In genomic region chr16:47342055-47342454, GRCh38 we compare ENCODE assay signal across 12 cellular contexts.
DNase-seq lines count a peak whose midpoint lies in the region; ATAC-seq lines count a peak whose summit lies in the region.
"Had no signal": no experiment of that assay in that cellular context is flagged by ENCODE, and none has a peak within 500 bp of the region (broad histone marks: within the 10 kb centered on the region; RNA-seq: fewer than 3 reads in every experiment).

No MANE protein-coding gene starts in this region.

- no peak for ATAC-seq in HG03025 (IDR thresholded peaks at IDR 0.05; ENCODE audit: low FRiP score, unreplicated experiment)

- DNase-seq in HS-5 (ENCODE audit: low read depth) (peak; percentile 10), NCI-H226 (peak; percentile 49), fibroblast of peridontal ligament (ENCODE audit: extremely low read depth) (peak; percentile 7), NCI-H774 (lab: John Stamatoyannopoulos, UW) (no peak), NCI-H446 treated with DMSO at 0.1 percent for 48 hours (lab: John Stamatoyannopoulos, UW) (no peak), NCI-H510A treated with DMSO at 0.1 percent for 48 hours (lab: John Stamatoyannopoulos, UW) (no peak)
- DNase-seq: BE2C; CD4-positive, alpha-beta memory T cell; DMS79; GOT3; H9 had no signal

Comparison
In these comparisons a context has a peak if more than half of its experiments do, and no peak if none do; other contexts are left out.
1. DNase-seq: peak in HS-5 (single experiment), NCI-H226 (single experiment) and fibroblast of peridontal ligament (single experiment); none in NCI-H774 (single experiment), NCI-H446 treated with DMSO at 0.1 percent for 48 hours (single experiment) and NCI-H510A treated with DMSO at 0.1 percent for 48 hours (single experiment).